In the genomic region with DNA sequence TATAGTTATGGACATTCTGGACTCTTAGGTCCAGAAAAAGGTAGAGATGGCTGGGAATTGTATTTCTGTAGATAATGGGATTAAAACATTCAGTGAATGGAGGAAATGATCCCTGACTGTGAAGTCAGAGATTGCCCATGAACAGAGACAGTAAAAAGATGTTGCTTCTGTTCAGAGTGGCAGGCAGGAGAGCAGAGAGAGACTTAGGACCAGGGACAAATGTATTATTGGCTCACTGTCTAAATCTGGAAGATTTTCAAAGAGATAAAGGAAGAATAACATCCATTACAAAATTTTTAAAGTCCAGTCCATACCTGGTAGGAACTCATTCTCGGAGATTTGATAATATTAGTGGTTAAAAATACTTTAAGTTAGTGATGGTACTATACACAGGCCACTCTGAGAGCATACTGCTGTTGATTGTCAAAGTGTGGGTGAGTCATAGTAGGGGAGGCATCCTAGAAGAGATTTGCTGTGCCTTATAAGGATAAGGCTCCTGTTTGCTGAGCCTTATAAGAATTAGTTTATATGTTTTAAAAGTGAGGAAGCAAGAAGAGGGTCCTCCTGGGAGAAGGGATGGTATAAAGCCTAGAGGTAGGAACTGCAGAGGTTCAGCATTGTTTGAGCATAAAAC, we compare ENCODE assay signal across 1 cellular context.
TF ChIP-seq lines count a peak whose summit lies in the region.

No MANE protein-coding gene starts in this region.

TF ChIP-seq in SK-N-SH treated with all-trans-retinoic acid at 6 μM for 48 hours, 23 proteins besides CTCF, POLR2A, EP300 and RAD21 (continued from another document):
- TF ChIP-seq TSHZ2 (CRISPR knock-in tag; IDR thresholded peaks at IDR 0.05) (no peak), CSDC2 (CRISPR knock-in tag; IDR thresholded peaks at IDR 0.05) (no peak), ZC3H10 (CRISPR knock-in tag; IDR thresholded peaks at IDR 0.05) (no peak), RARB (CRISPR knock-in tag; IDR thresholded peaks at IDR 0.05) (no peak)
